ENCODE assay signal across 7 cellular contexts in genomic region chr3:187742351-187743171, GRCh38. TPM values are rescaled to one million over a fixed set of nuclear protein-coding genes. Genes with fewer than 3 reads are reported as not detected.
DNase-seq lines count a peak whose midpoint lies in the region; ATAC-seq and TF ChIP-seq lines count a peak whose summit lies in the region.

No MANE protein-coding gene starts in this region.

- H3K9me3 ChIP-seq in HEK293 (ENCODE audit: control insufficient read depth, insufficient read depth, low read depth, low read length), result no peaks in the 10 kb centered on the region
- H3K9me3 ChIP-seq in ectodermal cell (ENCODE audit: control insufficient read depth, low read length), result no peaks in the 10 kb centered on the region
- no peaks in the 10 kb centered on the region for H3K9me3 ChIP-seq in muscle layer of colon (ENCODE audit: low read length)

- H3K4me3 ChIP-seq in HEK293 (ENCODE audit: low read depth, low read length) (no peak overlapping the region; the same call in 1 of the 2 replicates), ectodermal cell (ENCODE audit: insufficient read depth, low read depth, low read length) (peak overlapping the region; percentile 35), muscle layer of colon (ENCODE audit: low read depth in 1 of 2, low read length in 2 of 2) (peak overlapping the region; percentile 76 to 98)

- POLR2A ChIA-PET in HEK293 (lab: Yijun Ruan, JAX) (no interaction called here), RWPE1 (lab: Yijun Ruan, JAX; ENCODE audit: low non-redundant PET) (interaction anchor here (1.0 kb wide), 1 partner anchor 388 kb away, joined by 3 read pairs; no protein-coding TSS in a partner anchor)

- 70 to 71% methylated on average over 11 to 13 of the region's 13 CpGs for WGBS in ectodermal cell, 2 experiments

- no peaks in the 10 kb centered on the region for H3K4me1 ChIP-seq in HEK293 (ENCODE audit: control insufficient read depth, insufficient read depth, low read length)
- H3K4me1 ChIP-seq in ectodermal cell (ENCODE audit: control insufficient read depth, insufficient read depth, low read length), result peaks cover 16% of the 10 kb centered on the region
- H3K4me1 ChIP-seq in muscle layer of colon (ENCODE audit: insufficient read depth, low read length), result peaks cover 21% of the 10 kb centered on the region

- H3K27me3 ChIP-seq in ectodermal cell (ENCODE audit: control insufficient read depth, insufficient read depth, low read length, poor library complexity, severe bottlenecking) (peaks cover 12% of the 10 kb centered on the region), muscle layer of colon (ENCODE audit: control insufficient read depth in 1 of 2, insufficient read depth in 2 of 2, low read length in 2 of 2) (no peaks in the 10 kb centered on the region)

- CTCF ChIA-PET in HEK293 (lab: Yijun Ruan, JAX), result interaction anchor here (0.5 to 1.9 kb wide), 12 partner anchors 410 to 1490 kb away, joined by 3 to 22 read pairs (median 4); no protein-coding TSS in a partner anchor
- CTCF ChIA-PET in RWPE1 (lab: Yijun Ruan, JAX), result interaction anchor here (0.6 to 1.5 kb wide), 9 partner anchors 240 to 1212 kb away, joined by 3 to 8 read pairs (median 4); no protein-coding TSS in a partner anchor

- ATAC-seq in HG02623 (IDR thresholded peaks at IDR 0.05; ENCODE audit: unreplicated experiment), result no peak
- ATAC-seq in HG03025 (IDR thresholded peaks at IDR 0.05; ENCODE audit: low FRiP score, unreplicated experiment), result no peak

- H3K27ac ChIP-seq in HEK293 (ENCODE audit: extremely low read depth, low read depth, low read length) (no peak overlapping the region), RWPE1 (peak overlapping the region; percentile 94), ectodermal cell (ENCODE audit: insufficient read depth, low read depth, low read length, poor library complexity, severe bottlenecking) (no peak overlapping the region), muscle layer of colon (ENCODE audit: low read depth, low read length) (peak overlapping the region; percentile 100)

- peak; percentile 23 for DNase-seq in RWPE1 (ENCODE audit: low spot score)
- no peak for DNase-seq in mesenteric fat pad (ENCODE audit: low spot score)

- H3K36me3 ChIP-seq in HEK293 (ENCODE audit: control insufficient read depth in 2 of 2, insufficient read depth in 1 of 2, low read length in 2 of 2), result no peaks in the 10 kb centered on the region
- no peaks in the 10 kb centered on the region for H3K36me3 ChIP-seq in ectodermal cell (ENCODE audit: control insufficient read depth, insufficient read depth, low read length)
- no peaks in the 10 kb centered on the region for H3K36me3 ChIP-seq in muscle layer of colon (ENCODE audit: insufficient read depth, low read length)

- H3K9ac ChIP-seq in muscle layer of colon (ENCODE audit: low read length), result peak overlapping the region; percentile 97

- TF ChIP-seq CTCF in HEK293 (tag by site-specific recombination; IDR thresholded peaks at IDR 0.05), result no peak
- TF ChIP-seq CTCF in RWPE1 (conservative IDR thresholded peaks at IDR 0.05; ENCODE audit: low read depth), result peak; percentile 44

TF ChIP-seq in HEK293, 187 proteins besides CTCF, POLR2A, EP300 and RAD21:
- TF ChIP-seq ZNF610 (tag by site-specific recombination; IDR thresholded peaks at IDR 0.05; ENCODE audit: borderline replicate concordance) (no peak), ELK4 (IDR thresholded peaks at IDR 0.05; ENCODE audit: borderline replicate concordance, low read depth, low read length) (no peak), ZNF341 (tag by site-specific recombination; IDR thresholded peaks at IDR 0.05; ENCODE audit: low read depth) (0 out of 2 replicates have a peak, but pooled peaks have one; percentile 15), ZNF830 (tag by site-specific recombination; IDR thresholded peaks at IDR 0.05; ENCODE audit: low read depth) (no peak), ZNF112 (tag by site-specific recombination; IDR thresholded peaks at IDR 0.05) (no peak), SP7 (tag by site-specific recombination; IDR thresholded peaks at IDR 0.05) (no peak), ZNF174 (tag by site-specific recombination; IDR thresholded peaks at IDR 0.05) (no peak), ZNF449 (tag by site-specific recombination; IDR thresholded peaks at IDR 0.05) (no peak), ZNF223 (tag by site-specific recombination; IDR thresholded peaks at IDR 0.05) (no peak), MYNN (tag by site-specific recombination; IDR thresholded peaks at IDR 0.05; ENCODE audit: borderline replicate concordance) (no peak), PRDM1 (tag by site-specific recombination; IDR thresholded peaks at IDR 0.05) (peak; percentile 67), ZSCAN16 (tag by site-specific recombination; IDR thresholded peaks at IDR 0.05) (no peak), ZNF138 (tag by site-specific recombination; IDR thresholded peaks at IDR 0.05; ENCODE audit: borderline replicate concordance) (no peak), ZNF37A (tag by site-specific recombination; IDR thresholded peaks at IDR 0.05) (no peak)
TF ChIP-seq in HEK293: peak in this region for 2.

RNA-seq across cellular contexts. Expression of gene BCL6, which starts 2.7 kb away (rescaled TPM):
- polyA plus RNA-seq in ectodermal cell (2013, experiment 1 of 4), result 41.2 TPM
- 42.6 TPM for polyA plus RNA-seq in ectodermal cell (2013, experiment 2 of 4)
- 27.9 TPM for polyA plus RNA-seq in ectodermal cell (2013, experiment 3 of 4)
- 32.5 TPM for polyA plus RNA-seq in ectodermal cell (2013, experiment 4 of 4)
- total RNA-seq in mesenteric fat pad, result 255 TPM

RNA-seq across cellular contexts. Expression of gene RTP2, which starts 40.2 kb away (rescaled TPM):
- polyA plus RNA-seq in ectodermal cell (2013, experiment 1 of 4), result not detected
- polyA plus RNA-seq in ectodermal cell (2013, experiment 2 of 4), result not detected
- polyA plus RNA-seq in ectodermal cell (2013, experiment 3 of 4), result not detected
- polyA plus RNA-seq in ectodermal cell (2013, experiment 4 of 4), result not detected
- total RNA-seq in mesenteric fat pad, result not detected

Comparison
In these comparisons a context has a peak if more than half of its experiments do, and no peak if none do; other contexts are left out.
1. H3K27ac ChIP-seq: peak in RWPE1 (single experiment) and muscle layer of colon (single experiment); none in HEK293 (single experiment) and ectodermal cell (single experiment).